ENCODE assay signal across 8 cellular contexts in genomic region chr12:54725233-54725843, GRCh38.
DNase-seq lines count a peak whose midpoint lies in the region; ATAC-seq, FAIRE-seq and TF ChIP-seq lines count a peak whose summit lies in the region.

No MANE protein-coding gene starts in this region.

- no TSS peak for BruUV-seq in K562 (replicated peaks; lab: Mats Ljungman, UMichigan)

- peak; percentile 22 to 27; a peak in 1 of 4 replicates for TF ChIP-seq RAD21 in K562 (CRISPR knock-in tag; conservative IDR thresholded peaks at IDR 0.05 in 1 of 2, IDR thresholded peaks at IDR 0.05 in 1 of 2)

- in situ Hi-C loops in K562 (cut with MboI), result no loop called here

- H3K79me2 ChIP-seq in K562 (ENCODE audit: control insufficient read depth, insufficient read depth, low read length), result no peaks in the 10 kb centered on the region

- FAIRE-seq in K562 (lab: Jason Lieb, UNC), result peak; percentile 56

- TF ChIP-seq CTCF in K562 (IDR thresholded peaks at IDR 0.05 in 2 of 3, conservative IDR thresholded peaks at IDR 0.05 in 1 of 3; ENCODE audit: insufficient read depth in 2 of 3, low read depth in 1 of 3, low read length in 3 of 3) (peak; percentile 36 to 51 (median 47); a peak in 5 of 6 replicates), mucosa of descending colon (IDR thresholded peaks at IDR 0.05) (no peak)

- H4K20me1 ChIP-seq in K562 (replicated peaks; ENCODE audit: control insufficient read depth, insufficient read depth, low read length), result no peaks in the 10 kb centered on the region

- CTCF ChIA-PET in K562 (lab: Yijun Ruan, JAX; ENCODE audit: low intra/inter-chr PET ratio), result interaction anchor here (2.9 kb wide), 1 partner anchor 233 kb away, joined by 18 read pairs; no protein-coding TSS in a partner anchor

- H3K9me3 Mint-ChIP-seq in activated T-helper 17 cell treated with anti-CD3 and anti-CD28 coated beads, Interleukin-2, amount 50 U/mL, for 72 hours, result no peaks in the 10 kb centered on the region

- no peak overlapping the region for H3K4me3 ChIP-seq in K562
- no peak overlapping the region for H3K4me3 ChIP-seq in mucosa of descending colon

- H3K4me2 ChIP-seq in K562 (ENCODE audit: insufficient read depth, low read length), result no peak overlapping the region

- peak; percentile 67 for DNase-seq in DMS53 (lab: John Stamatoyannopoulos, UW)
- DNase-seq in LoVo (ENCODE audit: low spot score), result peak; percentile 19
- peak in 2 of 4 experiments; percentile 12 to 14 for DNase-seq in K562 (ENCODE audit: extremely low read depth in 1 of 4, low spot score in 3 of 4)
- peak; percentile 34 to 40 for DNase-seq in lung microvascular endothelial cell (ENCODE audit: low read depth in 2 of 2)
- DNase-seq in activated naive CD4-positive, alpha-beta T cell treated with anti-CD3 and anti-CD28 coated beads, Interleukin-2, amount 50 U/mL, for 16 hours, result no peak
- no peak for DNase-seq in HuH-7.5 (ENCODE audit: low spot score)
- no peak for DNase-seq in mucosa of descending colon

- no peaks in the 10 kb centered on the region for H3K36me3 Mint-ChIP-seq in activated T-helper 17 cell treated with anti-CD3 and anti-CD28 coated beads, Interleukin-2, amount 50 U/mL, for 72 hours (ENCODE audit: low read depth)

- WGBS in K562 (ENCODE audit: insufficient coverage, low coverage, missing lambda C conversion rate), result 0% methylated on average over 5 of the region's 5 CpGs

- H3K27me3 ChIP-seq in K562 (ENCODE audit: control insufficient read depth in 2 of 2, insufficient read depth in 2 of 2, low read length in 2 of 2), result no peaks in the 10 kb centered on the region; a peak in 1 of 5 replicates

- TF ChIP-seq EP300 in K562 (IDR thresholded peaks at IDR 0.05; ENCODE audit: low read length), result no peak

- H3K9me3 ChIP-seq in K562 (replicated peaks; ENCODE audit: control insufficient read depth, insufficient read depth, low read depth, low read length), result no peaks in the 10 kb centered on the region
- no peaks in the 10 kb centered on the region for H3K9me3 ChIP-seq in mucosa of descending colon

- H3K4me1 ChIP-seq in K562 (replicated peaks in 1 of 2; ENCODE audit: control insufficient read depth in 2 of 2, insufficient read depth in 2 of 2, low read length in 2 of 2) (no peaks in the 10 kb centered on the region), mucosa of descending colon (ENCODE audit: low read depth) (no peaks in the 10 kb centered on the region)

- H3K9ac ChIP-seq in K562 (ENCODE audit: insufficient read depth in 1 of 2, low read depth in 2 of 2, low read length in 2 of 2), result no peak overlapping the region

- peaks cover 13% of the 10 kb centered on the region for H3K4me1 Mint-ChIP-seq in activated T-helper 17 cell treated with anti-CD3 and anti-CD28 coated beads, Interleukin-2, amount 50 U/mL, for 72 hours

- intact Hi-C loops in K562 (cut with micrococcal nuclease) (no loop called here), mucosa of descending colon (cut with DNase I, micrococcal nuclease) (no loop called here)

- TF ChIP-seq POLR2A in K562 (conservative IDR thresholded peaks at IDR 0.05), result no peak

- H2AFZ ChIP-seq in K562 (ENCODE audit: low read depth, low read length), result no peak overlapping the region

- no peaks in the 10 kb centered on the region for H3K36me3 ChIP-seq in K562 (ENCODE audit: control insufficient read depth, insufficient read depth, low read length)
- no peaks in the 10 kb centered on the region for H3K36me3 ChIP-seq in mucosa of descending colon (ENCODE audit: low read depth)

- POLR2A ChIA-PET in K562 (lab: Yijun Ruan, JAX), result no interaction called here

- H3K27ac Mint-ChIP-seq in activated T-helper 17 cell treated with anti-CD3 and anti-CD28 coated beads, Interleukin-2, amount 50 U/mL, for 72 hours, result no peak overlapping the region

- H3K9me1 ChIP-seq in K562 (ENCODE audit: control insufficient read depth, insufficient read depth, low read length), result no peaks in the 10 kb centered on the region

- ATAC-seq in K562 (peak; percentile 65; the same call in 2 of the 3 replicates), mucosa of descending colon (no peak)
- no peak for ATAC-seq in activated T-helper 17 cell treated with anti-CD3 and anti-CD28 coated beads, Interleukin-2, amount 50 U/mL, for 72 hours (replicated peaks)

- no peak overlapping the region for H3K4me3 Mint-ChIP-seq in activated T-helper 17 cell treated with anti-CD3 and anti-CD28 coated beads, Interleukin-2, amount 50 U/mL, for 72 hours

- H3K27ac ChIP-seq in K562 (ENCODE audit: extremely low read depth, low read depth, low read length), result no peak overlapping the region

- peaks cover 17% of the 10 kb centered on the region for H3K27me3 Mint-ChIP-seq in activated T-helper 17 cell treated with anti-CD3 and anti-CD28 coated beads, Interleukin-2, amount 50 U/mL, for 72 hours

TF ChIP-seq in K562, 482 proteins besides CTCF, POLR2A, EP300 and RAD21 (continues in another document):
- TF ChIP-seq, protein P1, sequence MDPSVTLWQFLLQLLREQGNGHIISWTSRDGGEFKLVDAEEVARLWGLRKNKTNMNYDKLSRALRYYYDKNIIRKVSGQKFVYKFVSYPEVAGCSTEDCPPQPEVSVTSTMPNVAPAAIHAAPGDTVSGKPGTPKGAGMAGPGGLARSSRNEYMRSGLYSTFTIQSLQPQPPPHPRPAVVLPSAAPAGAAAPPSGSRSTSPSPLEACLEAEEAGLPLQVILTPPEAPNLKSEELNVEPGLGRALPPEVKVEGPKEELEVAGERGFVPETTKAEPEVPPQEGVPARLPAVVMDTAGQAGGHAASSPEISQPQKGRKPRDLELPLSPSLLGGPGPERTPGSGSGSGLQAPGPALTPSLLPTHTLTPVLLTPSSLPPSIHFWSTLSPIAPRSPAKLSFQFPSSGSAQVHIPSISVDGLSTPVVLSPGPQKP (CRISPR knock-in tag; IDR thresholded peaks at IDR 0.05), result no peak
- TF ChIP-seq MCM2 (IDR thresholded peaks at IDR 0.05; ENCODE audit: low read depth) (no peak), MEF2A (IDR thresholded peaks at IDR 0.05; ENCODE audit: control insufficient read depth, low read depth, low read length) (no peak), NFE2L1 (tag; IDR thresholded peaks at IDR 0.05; ENCODE audit: borderline replicate concordance, low read depth) (no peak), ZNF764 (CRISPR knock-in tag; IDR thresholded peaks at IDR 0.05; ENCODE audit: low read depth) (no peak)
- TF ChIP-seq, protein P2, sequence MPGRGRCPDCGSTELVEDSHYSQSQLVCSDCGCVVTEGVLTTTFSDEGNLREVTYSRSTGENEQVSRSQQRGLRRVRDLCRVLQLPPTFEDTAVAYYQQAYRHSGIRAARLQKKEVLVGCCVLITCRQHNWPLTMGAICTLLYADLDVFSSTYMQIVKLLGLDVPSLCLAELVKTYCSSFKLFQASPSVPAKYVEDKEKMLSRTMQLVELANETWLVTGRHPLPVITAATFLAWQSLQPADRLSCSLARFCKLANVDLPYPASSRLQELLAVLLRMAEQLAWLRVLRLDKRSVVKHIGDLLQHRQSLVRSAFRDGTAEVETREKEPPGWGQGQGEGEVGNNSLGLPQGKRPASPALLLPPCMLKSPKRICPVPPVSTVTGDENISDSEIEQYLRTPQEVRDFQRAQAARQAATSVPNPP (IDR thresholded peaks at IDR 0.05; ENCODE audit: borderline replicate concordance, insufficient read depth, insufficient read length), result no peak
- TF ChIP-seq, protein P3, sequence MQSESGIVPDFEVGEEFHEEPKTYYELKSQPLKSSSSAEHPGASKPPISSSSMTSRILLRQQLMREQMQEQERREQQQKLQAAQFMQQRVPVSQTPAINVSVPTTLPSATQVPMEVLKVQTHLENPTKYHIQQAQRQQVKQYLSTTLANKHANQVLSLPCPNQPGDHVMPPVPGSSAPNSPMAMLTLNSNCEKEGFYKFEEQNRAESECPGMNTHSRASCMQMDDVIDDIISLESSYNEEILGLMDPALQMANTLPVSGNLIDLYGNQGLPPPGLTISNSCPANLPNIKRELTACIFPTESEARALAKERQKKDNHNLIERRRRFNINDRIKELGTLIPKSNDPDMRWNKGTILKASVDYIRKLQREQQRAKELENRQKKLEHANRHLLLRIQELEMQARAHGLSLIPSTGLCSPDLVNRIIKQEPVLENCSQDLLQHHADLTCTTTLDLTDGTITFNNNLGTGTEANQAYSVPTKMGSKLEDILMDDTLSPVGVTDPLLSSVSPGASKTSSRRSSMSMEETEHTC (IDR thresholded peaks at IDR 0.05), result no peak
- TF ChIP-seq, protein P4, sequence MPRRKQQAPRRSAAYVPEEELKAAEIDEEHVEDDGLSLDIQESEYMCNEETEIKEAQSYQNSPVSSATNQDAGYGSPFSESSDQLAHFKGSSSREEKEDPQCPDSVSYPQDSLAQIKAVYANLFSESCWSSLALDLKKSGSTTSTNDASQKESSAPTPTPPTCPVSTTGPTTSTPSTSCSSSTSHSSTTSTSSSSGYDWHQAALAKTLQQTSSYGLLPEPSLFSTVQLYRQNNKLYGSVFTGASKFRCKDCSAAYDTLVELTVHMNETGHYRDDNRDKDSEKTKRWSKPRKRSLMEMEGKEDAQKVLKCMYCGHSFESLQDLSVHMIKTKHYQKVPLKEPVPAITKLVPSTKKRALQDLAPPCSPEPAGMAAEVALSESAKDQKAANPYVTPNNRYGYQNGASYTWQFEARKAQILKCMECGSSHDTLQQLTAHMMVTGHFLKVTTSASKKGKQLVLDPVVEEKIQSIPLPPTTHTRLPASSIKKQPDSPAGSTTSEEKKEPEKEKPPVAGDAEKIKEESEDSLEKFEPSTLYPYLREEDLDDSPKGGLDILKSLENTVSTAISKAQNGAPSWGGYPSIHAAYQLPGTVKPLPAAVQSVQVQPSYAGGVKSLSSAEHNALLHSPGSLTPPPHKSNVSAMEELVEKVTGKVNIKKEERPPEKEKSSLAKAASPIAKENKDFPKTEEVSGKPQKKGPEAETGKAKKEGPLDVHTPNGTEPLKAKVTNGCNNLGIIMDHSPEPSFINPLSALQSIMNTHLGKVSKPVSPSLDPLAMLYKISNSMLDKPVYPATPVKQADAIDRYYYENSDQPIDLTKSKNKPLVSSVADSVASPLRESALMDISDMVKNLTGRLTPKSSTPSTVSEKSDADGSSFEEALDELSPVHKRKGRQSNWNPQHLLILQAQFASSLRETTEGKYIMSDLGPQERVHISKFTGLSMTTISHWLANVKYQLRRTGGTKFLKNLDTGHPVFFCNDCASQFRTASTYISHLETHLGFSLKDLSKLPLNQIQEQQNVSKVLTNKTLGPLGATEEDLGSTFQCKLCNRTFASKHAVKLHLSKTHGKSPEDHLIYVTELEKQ (CRISPR knock-in tag; IDR thresholded peaks at IDR 0.05), result no peak
- TF ChIP-seq, protein P5, sequence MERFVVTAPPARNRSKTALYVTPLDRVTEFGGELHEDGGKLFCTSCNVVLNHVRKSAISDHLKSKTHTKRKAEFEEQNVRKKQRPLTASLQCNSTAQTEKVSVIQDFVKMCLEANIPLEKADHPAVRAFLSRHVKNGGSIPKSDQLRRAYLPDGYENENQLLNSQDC (CRISPR knock-in tag; IDR thresholded peaks at IDR 0.05), result no peak

Comparison
In these comparisons a context has a peak if more than half of its experiments do, and no peak if none do; other contexts are left out.
1. DNase-seq: peak in DMS53 (single experiment), LoVo (single experiment) and lung microvascular endothelial cell (2 of 2); none in activated naive CD4-positive, alpha-beta T cell treated with anti-CD3 and anti-CD28 coated beads, Interleukin-2, amount 50 U/mL, for 16 hours (single experiment), HuH-7.5 (single experiment) and mucosa of descending colon (0 of 3).